In genomic region chr15:100661161-100661560, GRCh38 we compare ENCODE assay signal across 26 cellular contexts.
"Had no signal": no experiment of that assay in that cellular context is flagged by ENCODE, and none has a peak within 500 bp of the region (broad histone marks: within the 10 kb centered on the region; RNA-seq: fewer than 3 reads in every experiment).

No MANE protein-coding gene starts in this region.

- H3K4me1 ChIP-seq: parathyroid adenoma, right lobe of liver, suprapubic skin, upper lobe of right lung, uterus had no signal

- H3K4me2 ChIP-seq: hepatocyte had no signal

- H3K4me1 Mint-ChIP-seq: endodermal cell; memory B cell; natural killer cell; stimulated activated naive CD8-positive, alpha-beta T cell treated with anti-CD3 and anti-CD28 coated beads, Interleukin-15, amount 100 ng/mL, for 72 hours had no signal

- H3K9me3 ChIP-seq: gastroesophageal sphincter, heart left ventricle, neutrophil, right lobe of liver, suprapubic skin, transverse colon, upper lobe of right lung, uterus had no signal

- H2AFZ ChIP-seq: hepatocyte, parathyroid adenoma had no signal

- H3K9me3 Mint-ChIP-seq: endodermal cell; memory B cell; natural killer cell; stimulated activated naive CD8-positive, alpha-beta T cell treated with anti-CD3 and anti-CD28 coated beads, Interleukin-15, amount 100 ng/mL, for 72 hours had no signal

- H3K27ac ChIP-seq: epithelial cell of prostate, foreskin keratinocyte, gastroesophageal sphincter, heart left ventricle, hepatocyte, neutrophil, parathyroid adenoma, right lobe of liver, suprapubic skin, transverse colon, upper lobe of right lung, uterus had no signal

- H3K36me3 Mint-ChIP-seq: memory B cell, natural killer cell had no signal

- H3K36me3 ChIP-seq: gastroesophageal sphincter, heart left ventricle, neutrophil, right lobe of liver, suprapubic skin, transverse colon, upper lobe of right lung, uterus had no signal

- H3K4me3 Mint-ChIP-seq: endodermal cell; memory B cell; natural killer cell; stimulated activated naive CD8-positive, alpha-beta T cell treated with anti-CD3 and anti-CD28 coated beads, Interleukin-15, amount 100 ng/mL, for 72 hours had no signal

- H3K79me2 ChIP-seq: hepatocyte, parathyroid adenoma had no signal

- H3K9ac ChIP-seq: parathyroid adenoma had no signal

- DNase-seq: effector CD8-positive, alpha-beta T cell; endodermal cell; foreskin keratinocyte; heart left ventricle; kidney; natural killer cell; right lobe of liver; small intestine; stimulated activated CD4-positive, alpha-beta T cell treated with anti-CD3 and anti-CD28 coated beads, Interleukin-15, amount 100 ng/mL, for 24 hours; stimulated activated CD4-positive, alpha-beta T cell treated with anti-CD3 and anti-CD28 coated beads, Interleukin-2, amount 100 ng/mL, for 48 hours; stimulated activated naive CD4-positive, alpha-beta T cell; stimulated activated naive CD8-positive, alpha-beta T cell treated with anti-CD3 and anti-CD28 coated beads, Interleukin-15, amount 100 ng/mL, for 72 hours; transverse colon; upper lobe of right lung; uterus had no signal

- H3K27me3 ChIP-seq: foreskin keratinocyte, gastroesophageal sphincter, hepatocyte, right lobe of liver, suprapubic skin, transverse colon, upper lobe of right lung, uterus had no signal

- ATAC-seq: esophagus mucosa; foreskin keratinocyte; gastroesophageal sphincter; heart left ventricle; left lobe of liver; natural killer cell; right lobe of liver; stimulated activated naive CD8-positive, alpha-beta T cell treated with anti-CD3 and anti-CD28 coated beads, Interleukin-15, amount 100 ng/mL, for 72 hours; upper lobe of right lung had no signal

- H3K27ac Mint-ChIP-seq: endodermal cell; memory B cell; natural killer cell; progenitor cell of endocrine pancreas; stimulated activated naive CD8-positive, alpha-beta T cell treated with anti-CD3 and anti-CD28 coated beads, Interleukin-15, amount 100 ng/mL, for 72 hours had no signal

- H3K4me3 ChIP-seq: gastroesophageal sphincter, heart left ventricle, hepatocyte, lung, right lobe of liver, suprapubic skin, transverse colon, upper lobe of right lung, uterus had no signal
